In the genomic region with DNA sequence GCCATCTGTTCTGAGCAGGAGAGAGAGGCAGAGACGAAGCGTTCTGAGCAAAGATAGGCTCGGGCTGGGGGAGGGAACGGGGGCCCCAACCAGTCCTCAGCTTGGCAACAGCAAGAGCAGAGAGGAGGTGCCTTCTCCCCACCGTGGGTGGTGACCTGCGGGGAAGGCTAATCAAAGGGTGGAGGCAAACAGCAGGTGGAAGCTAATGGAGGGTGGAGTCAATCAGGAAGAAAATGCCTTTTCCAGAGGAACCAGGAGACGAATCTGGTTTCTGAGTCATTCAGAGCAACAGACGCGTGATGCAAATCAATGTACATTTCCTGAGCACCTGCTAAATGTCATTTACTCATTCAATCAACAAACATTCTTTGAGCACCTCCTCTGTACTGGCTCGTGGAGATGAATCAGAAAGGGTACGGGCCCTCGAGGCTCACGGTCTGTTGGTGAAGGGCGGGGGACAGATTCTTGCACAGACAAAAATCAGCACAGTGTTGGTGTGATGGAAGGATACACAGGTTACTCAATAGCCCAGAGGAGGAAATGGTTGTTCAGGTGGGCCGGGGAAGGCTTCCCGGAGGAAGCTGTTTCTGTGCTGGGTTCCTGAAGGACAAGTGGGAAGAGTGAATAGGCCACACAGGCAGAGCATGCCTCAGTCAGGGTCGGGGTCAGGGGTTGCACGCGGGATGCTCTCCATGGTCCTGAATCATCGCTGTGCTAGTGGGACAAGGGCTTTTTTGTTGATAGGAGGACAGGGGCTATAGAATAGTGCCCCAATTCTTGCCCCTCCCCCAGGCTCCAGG, we compare ENCODE assay signal across 8 cellular contexts. TPM values are rescaled to one million over a fixed set of nuclear protein-coding genes. Genes with fewer than 3 reads are reported as not detected.
DNase-seq lines count a peak whose midpoint lies in the region; ATAC-seq, FAIRE-seq and TF ChIP-seq lines count a peak whose summit lies in the region.

No MANE protein-coding gene starts in this region.

- no peaks in the 10 kb centered on the region for H3K9me3 Mint-ChIP-seq in endothelial cell (ENCODE audit: unreplicated experiment)

- H3K4me3 Mint-ChIP-seq in endothelial cell (ENCODE audit: unreplicated experiment) = peak overlapping the region; percentile 11

- peak in 2 of 3 experiments; percentile 29 to 39 for DNase-seq in NCI-H1417 (lab: John Stamatoyannopoulos, UW)
- no peak for DNase-seq in NCI-H1417 treated with DMSO at 0.1 percent for 48 hours (lab: John Stamatoyannopoulos, UW)
- peak; percentile 67 for DNase-seq in NT2/D1 (ENCODE audit: low read depth, low spot score)
- peak; percentile 85 for DNase-seq in endothelial cell (ENCODE audit: low spot score)
- DNase-seq in pancreas = peak in 1 of 6 donors; percentile 41
- no peak for DNase-seq in NCI-H446 (lab: John Stamatoyannopoulos, UW)
- no peak for DNase-seq in DMS153 (lab: John Stamatoyannopoulos, UW)
- no peak for DNase-seq in NCI-H1930 (lab: John Stamatoyannopoulos, UW)

- H3K36me3 ChIP-seq in NT2/D1 (ENCODE audit: insufficient read depth, insufficient read length, low read length) = no peaks in the 10 kb centered on the region
- no peaks in the 10 kb centered on the region for H3K36me3 ChIP-seq in pancreas

- no peak for FAIRE-seq in pancreas (lab: Jason Lieb, UNC)

- H3K4me3 ChIP-seq in NT2/D1 (ENCODE audit: insufficient read length, low read depth) (no peak overlapping the region), pancreas (no peak overlapping the region)

- TF ChIP-seq CTCF in endothelial cell (IDR thresholded peaks at IDR 0.05; ENCODE audit: unreplicated experiment) (no peak), pancreas (IDR thresholded peaks at IDR 0.05) (no peak)

- no peak overlapping the region for H3K9ac ChIP-seq in NT2/D1 (ENCODE audit: insufficient read length, low read depth)

- peak overlapping the region; percentile 42 for H3K27ac Mint-ChIP-seq in endothelial cell (ENCODE audit: unreplicated experiment)

- peaks cover 18% of the 10 kb centered on the region for H3K4me1 Mint-ChIP-seq in endothelial cell (ENCODE audit: unreplicated experiment)

- 58 to 63% methylated on average over 20 of the region's 20 CpGs for WGBS in pancreas, 2 donors

- intact Hi-C loops in pancreas (cut with DNase I) = no loop called here

- H3K27me3 ChIP-seq in NT2/D1 (ENCODE audit: insufficient read depth, insufficient read length) = peaks cover 17% of the 10 kb centered on the region
- no peaks in the 10 kb centered on the region for H3K27me3 ChIP-seq in pancreas

- H3K4me1 ChIP-seq in NT2/D1 (ENCODE audit: insufficient read depth, insufficient read length) (peaks cover 1% of the 10 kb centered on the region), pancreas (no peaks in the 10 kb centered on the region)

- H3K9me3 ChIP-seq in NT2/D1 (ENCODE audit: insufficient read depth, low read length) (no peaks in the 10 kb centered on the region), pancreas (no peaks in the 10 kb centered on the region)

- peaks cover 15% of the 10 kb centered on the region for H3K27me3 Mint-ChIP-seq in endothelial cell (ENCODE audit: unreplicated experiment)

- H3K36me3 Mint-ChIP-seq in endothelial cell (ENCODE audit: low read depth, unreplicated experiment) = peaks cover 3% of the 10 kb centered on the region

- H3K27ac ChIP-seq in pancreas = no peak overlapping the region

- ATAC-seq in pancreas = peak in 3 of 4 donors; percentile 57 to 64 (median 58)

RNA-seq across cellular contexts. Expression of gene SPNS2, which starts 5.7 kb away (rescaled TPM):
- total RNA-seq in endothelial cell (ENCODE audit: unreplicated experiment) = 187 TPM
- total RNA-seq in pancreas = 10 to 100 TPM in 5 of 6 donors, 1 to 10 TPM in 1; 7.6 to 27.5 (median 17.2) TPM
- 10 to 100 TPM; 43.7 to 51.7 TPM for polyA plus RNA-seq in pancreas

RNA-seq across cellular contexts. Expression of gene SPNS3, which starts 59.2 kb away (rescaled TPM):
- total RNA-seq in endothelial cell (ENCODE audit: unreplicated experiment) (0.18 TPM), pancreas (under 1 TPM; 0.08 to 0.89 (median 0.44) TPM)
- polyA plus RNA-seq in pancreas = under 1 TPM; 0.84 to 0.96 TPM

Comparison
In these comparisons a context has a peak if more than half of its experiments do, and no peak if none do; other contexts are left out.
1. DNase-seq: peak in NCI-H1417 (2 of 3), NT2/D1 (single experiment) and endothelial cell (single experiment); none in NCI-H1417 treated with DMSO at 0.1 percent for 48 hours (single experiment), NCI-H446 (0 of 2), DMS153 (single experiment) and NCI-H1930 (0 of 2).